27 cellular contexts compared by ENCODE assay signal in genomic region chr20:997486-997885, GRCh38. TPM values are rescaled to one million over a fixed set of nuclear protein-coding genes. Genes with fewer than 3 reads are reported as not detected.
DNase-seq lines count a peak whose midpoint lies in the region; ATAC-seq and TF ChIP-seq lines count a peak whose summit lies in the region.
"Had no signal": no experiment of that assay in that cellular context is flagged by ENCODE, and none has a peak within 500 bp of the region (broad histone marks: within the 10 kb centered on the region; RNA-seq: fewer than 3 reads in every experiment).

No MANE protein-coding gene starts in this region.

- H3K4me1 Mint-ChIP-seq in nephron progenitor cell: peaks cover 2% of the 10 kb centered on the region

- TF ChIP-seq CTCF in heart left ventricle (IDR thresholded peaks at IDR 0.05): no peak
- no peak for TF ChIP-seq CTCF in nephron progenitor cell (IDR thresholded peaks at IDR 0.05)
- no peak for TF ChIP-seq CTCF in spleen (IDR thresholded peaks at IDR 0.05 in 8 of 11, conservative IDR thresholded peaks at IDR 0.05 in 3 of 11)

- H3K27me3 Mint-ChIP-seq in nephron progenitor cell (ENCODE audit: low read depth, poor library complexity): peaks cover 9% of the 10 kb centered on the region

- no peak for ATAC-seq in heart left ventricle
- ATAC-seq in GM19397 (IDR thresholded peaks at IDR 0.05; ENCODE audit: unreplicated experiment): no peak
- no peak for ATAC-seq in HG03175 (IDR thresholded peaks at IDR 0.05; ENCODE audit: unreplicated experiment)
- ATAC-seq: A549, GM12878 had no signal

- H3K27ac ChIP-seq in heart left ventricle (no peak overlapping the region), spleen (no peak overlapping the region)
- H3K27ac ChIP-seq: 22Rv1; A549; BLaER1 treated with 17β-estradiol and CSF1 and Interleukin-3, amounts not matched to agents 10 nM and 100 nM; C4-2B had no signal

- no peaks in the 10 kb centered on the region for H3K9me3 Mint-ChIP-seq in nephron progenitor cell
- H3K9me3 Mint-ChIP-seq: CD4-positive, alpha-beta memory T cell; CD4-positive, CD25-positive, alpha-beta regulatory T cell; CD8-positive, alpha-beta memory T cell had no signal

- DNase-seq in cardiac septum (ENCODE audit: low spot score) (peak; percentile 39), heart left ventricle (no peak), nephron progenitor cell (no peak), spleen (peak; percentile 29)
- DNase-seq: AML-193; CD4-positive, alpha-beta memory T cell; CD4-positive, CD25-positive, alpha-beta regulatory T cell; CD8-positive, alpha-beta memory T cell; COR-L47; DMS 273 treated with DMSO at 0.1 percent for 48 hours; DMS153; DMS53; DMS79; DND-41; EL; GDM1 had no signal

- intact Hi-C loops in cardiac septum (cut with DNase I): no loop called here
- intact Hi-C loops in heart left ventricle (cut with DNase I): no loop called here
- intact Hi-C loops in spleen (cut with DNase I; ENCODE audit: low total_unique reads): no loop called here

- H3K27ac Mint-ChIP-seq in nephron progenitor cell: peak overlapping the region; percentile 49
- H3K27ac Mint-ChIP-seq: B cell; CD4-positive, CD25-positive, alpha-beta regulatory T cell; CD8-positive, alpha-beta memory T cell had no signal

- H3K4me1 ChIP-seq in heart left ventricle: peaks cover 0 to 8% (median 0%) of the 10 kb centered on the region in 12 donors
- H3K4me1 ChIP-seq in spleen: peaks cover 0 to 4% (median 2%) of the 10 kb centered on the region in 6 donors
- H3K4me1 ChIP-seq: A549; BLaER1 treated with 17β-estradiol and CSF1 and Interleukin-3, amounts not matched to agents 10 nM and 100 nM had no signal

- H3K36me3 Mint-ChIP-seq in nephron progenitor cell (ENCODE audit: low read depth): peaks cover 3% of the 10 kb centered on the region
- H3K36me3 Mint-ChIP-seq: CD4-positive, alpha-beta memory T cell; CD4-positive, CD25-positive, alpha-beta regulatory T cell; CD8-positive, alpha-beta memory T cell had no signal

- H3K36me3 ChIP-seq in heart left ventricle (no peaks in the 10 kb centered on the region), spleen (no peaks in the 10 kb centered on the region)
- H3K36me3 ChIP-seq: BLaER1 treated with 17β-estradiol and CSF1 and Interleukin-3, amounts not matched to agents 10 nM and 100 nM had no signal

- H3K9me3 ChIP-seq in heart left ventricle: no peaks in the 10 kb centered on the region
- H3K9me3 ChIP-seq in spleen: no peaks in the 10 kb centered on the region
- H3K9me3 ChIP-seq: A549; BLaER1 treated with 17β-estradiol and CSF1 and Interleukin-3, amounts not matched to agents 10 nM and 100 nM had no signal

- H3K4me3 ChIP-seq in heart left ventricle (no peak overlapping the region), spleen (no peak overlapping the region)
- H3K4me3 ChIP-seq: A549; BLaER1 treated with 17β-estradiol and CSF1 and Interleukin-3, amounts not matched to agents 10 nM and 100 nM; GM12878 had no signal

- no peak overlapping the region for H3K4me3 Mint-ChIP-seq in nephron progenitor cell
- H3K4me3 Mint-ChIP-seq: B cell; CD4-positive, alpha-beta memory T cell; CD4-positive, CD25-positive, alpha-beta regulatory T cell; CD8-positive, alpha-beta memory T cell had no signal

- TF ChIP-seq POLR2A in heart left ventricle (IDR thresholded peaks at IDR 0.05) (no peak), spleen (IDR thresholded peaks at IDR 0.05) (no peak)

- 83 to 90% (median 88%) methylated on average over 5 to 6 of the region's 6 CpGs for WGBS in heart left ventricle, 4 donors
- WGBS in spleen, 5 donors: 80 to 92% (median 91%) methylated on average over 6 of the region's 6 CpGs

- H3K27me3 ChIP-seq in heart left ventricle (peaks cover 10 to 44% (median 29%) of the 10 kb centered on the region in 9 donors), spleen (replicated peaks in 1 of 7) (peaks cover 0 to 58% (median 17%) of the 10 kb centered on the region in 7 donors)
- H3K27me3 ChIP-seq: BLaER1 treated with 17β-estradiol and CSF1 and Interleukin-3, amounts not matched to agents 10 nM and 100 nM had no signal

RNA-seq across cellular contexts. Expression of gene RSPO4, which starts 4.6 kb away (rescaled TPM):
- total RNA-seq in cardiac septum (not detected), heart left ventricle (under 1 TPM in 2 of 9 donors, not detected in 7; 0.25 to 0.27 TPM), spleen (under 1 TPM in 2 of 7 donors, not detected in 5; 0.20 to 0.32 TPM)
- polyA plus RNA-seq in heart left ventricle (under 1 TPM in 1 of 2 donors, not detected in 1; 0.04 TPM), spleen (under 1 TPM in 2 of 3 donors, not detected in 1; 0.02 to 0.09 TPM)
- total RNA-seq: A172; CD8-positive, alpha-beta memory T cell; Daoy; G401; GM12878 had no signal
- polyA plus RNA-seq: A549; CD4-positive, alpha-beta memory T cell; CD4-positive, CD25-positive, alpha-beta regulatory T cell; CD8-positive, alpha-beta memory T cell had no signal

Comparison
In these comparisons a context has a peak if more than half of its experiments do, and no peak if none do; other contexts are left out.
1. DNase-seq: peak in cardiac septum (single experiment) and spleen (single experiment); none in heart left ventricle (0 of 5) and nephron progenitor cell (single experiment).